Comparison of ENCODE assay signal across 11 cellular contexts in genomic region chr13:113821847-113822246, GRCh38. TPM values are rescaled to one million over a fixed set of nuclear protein-coding genes. Genes with fewer than 3 reads are reported as not detected.
DNase-seq lines count a peak whose midpoint lies in the region; TF ChIP-seq lines count a peak whose summit lies in the region.
"Had no signal": no experiment of that assay in that cellular context is flagged by ENCODE, and none has a peak within 500 bp of the region (broad histone marks: within the 10 kb centered on the region; RNA-seq: fewer than 3 reads in every experiment).

No MANE protein-coding gene starts in this region.

- H3K36me3 ChIP-seq in adipocyte (ENCODE audit: control insufficient read depth, insufficient read depth, low read length, severe bottlenecking): peaks cover 24% of the 10 kb centered on the region
- H3K36me3 ChIP-seq in esophagus muscularis mucosa: peaks cover 23 to 63% (median 55%) of the 10 kb centered on the region in 4 donors
- peaks cover 55% of the 10 kb centered on the region for H3K36me3 ChIP-seq in osteoblast (ENCODE audit: insufficient read depth, low read length)
- H3K36me3 ChIP-seq in transverse colon: peaks cover 0 to 2% (median 0%) of the 10 kb centered on the region in 4 donors

- CTCF ChIA-PET in Calu3 (lab: Charles Lee): no interaction called here

- in situ Hi-C loops in transverse colon (cut with MboI; ENCODE audit: low pct_ligation_motif_present in 1 of 4, low pct_unique_long_range_greater_than_20kb in 1 of 4, low sequenced_read_pairs in 3 of 4): loop anchor here in 1 of 4 donors (10.0 kb wide), 1 partner anchor 123 kb away; no protein-coding TSS in a partner anchor

- peaks cover 34% of the 10 kb centered on the region for H4K20me1 ChIP-seq in osteoblast (ENCODE audit: insufficient read depth, low read length)

- no peak for TF ChIP-seq EP300 in esophagus muscularis mucosa (IDR thresholded peaks at IDR 0.05)
- TF ChIP-seq EP300 in transverse colon (IDR thresholded peaks at IDR 0.05; ENCODE audit: low read depth): no peak

- H3K27me3 Mint-ChIP-seq in Calu3 (ENCODE audit: unreplicated experiment): no peaks in the 10 kb centered on the region
- H3K27me3 Mint-ChIP-seq: CD4-positive, alpha-beta T cell had no signal

- DNase-seq in adipocyte (ENCODE audit: low read depth): no peak
- DNase-seq in esophagus muscularis mucosa (ENCODE audit: extremely low spot score): no peak
- DNase-seq in osteoblast (ENCODE audit: insufficient read length, low spot score, missing footprints): no peak
- DNase-seq in transverse colon: no peak
- no peak for DNase-seq in stimulated activated CD4-positive, alpha-beta T cell treated with anti-CD3 and anti-CD28 coated beads, Interleukin-15, amount 100 ng/mL, for 24 hours
- DNase-seq in T1000 (lab: John Stamatoyannopoulos, UW): no peak
- no peak for DNase-seq in Calu3
- DNase-seq: CD4-positive, alpha-beta T cell; NCI-H1436; stimulated activated CD4-positive, alpha-beta T cell treated with anti-CD3 and anti-CD28 coated beads, Interleukin-1b, Interleukin-23, amount 100 ng/mL, for 48 hours had no signal

- H3K4me2 ChIP-seq in osteoblast (ENCODE audit: insufficient read depth, low read length): peak overlapping the region; percentile 71

- intact Hi-C loops in esophagus muscularis mucosa (cut with DNase I) (loop anchor here (2.0 kb wide), 1 partner anchor 41 kb away; no protein-coding TSS in a partner anchor), transverse colon (cut with DNase I; ENCODE audit: low total_unique reads) (no loop called here), Calu3 (cut with micrococcal nuclease; ENCODE audit: unreplicated experiment) (no loop called here)

- no peaks in the 10 kb centered on the region for H3K27me3 ChIP-seq in adipocyte (replicated peaks; ENCODE audit: control insufficient read depth, insufficient read depth, low read length)
- H3K27me3 ChIP-seq in esophagus muscularis mucosa: no peaks in the 10 kb centered on the region
- no peaks in the 10 kb centered on the region for H3K27me3 ChIP-seq in osteoblast (ENCODE audit: insufficient read depth, low read length)
- H3K27me3 ChIP-seq in transverse colon: no peaks in the 10 kb centered on the region

- no peaks in the 10 kb centered on the region for H3K36me3 Mint-ChIP-seq in Calu3 (ENCODE audit: insufficient read depth, unreplicated experiment)

- TF ChIP-seq POLR2A in esophagus muscularis mucosa (IDR thresholded peaks at IDR 0.05; ENCODE audit: low read depth) (no peak), transverse colon (IDR thresholded peaks at IDR 0.05) (no peak)

- H3K9me3 ChIP-seq in adipocyte (ENCODE audit: control insufficient read depth, low read length) (no peaks in the 10 kb centered on the region), esophagus muscularis mucosa (no peaks in the 10 kb centered on the region), osteoblast (ENCODE audit: low read depth, low read length) (no peaks in the 10 kb centered on the region), transverse colon (no peaks in the 10 kb centered on the region)

- H3K4me3 Mint-ChIP-seq in Calu3 (ENCODE audit: low read depth, unreplicated experiment): no peak overlapping the region
- H3K4me3 Mint-ChIP-seq: CD4-positive, alpha-beta T cell; WTC11 had no signal

- H3K9ac ChIP-seq in adipocyte (ENCODE audit: low read length): peak overlapping the region; percentile 78

- H3K4me1 Mint-ChIP-seq in Calu3 (ENCODE audit: low read depth, unreplicated experiment): no peaks in the 10 kb centered on the region

- TF ChIP-seq CTCF in esophagus muscularis mucosa (IDR thresholded peaks at IDR 0.05) (no peak), osteoblast (IDR thresholded peaks at IDR 0.05; ENCODE audit: extremely low read depth, low read depth, low read length) (no peak), transverse colon (IDR thresholded peaks at IDR 0.05) (no peak), Calu3 (IDR thresholded peaks at IDR 0.05; ENCODE audit: unreplicated experiment) (no peak)

- H3K4me3 ChIP-seq in adipocyte (ENCODE audit: low read length): no peak overlapping the region
- peak overlapping the region in 3 of 4 donors; percentile 31 to 37 (median 35) for H3K4me3 ChIP-seq in esophagus muscularis mucosa
- peak overlapping the region; percentile 3 for H3K4me3 ChIP-seq in osteoblast (ENCODE audit: insufficient read depth, low read length)
- H3K4me3 ChIP-seq in transverse colon: no peak overlapping the region

- no peak overlapping the region for H2AFZ ChIP-seq in osteoblast (ENCODE audit: low read length)

- no peaks in the 10 kb centered on the region for H3K9me3 Mint-ChIP-seq in Calu3 (ENCODE audit: low read depth, unreplicated experiment)
- H3K9me3 Mint-ChIP-seq: CD4-positive, alpha-beta T cell; WTC11 had no signal

- peaks cover 30% of the 10 kb centered on the region for H3K4me1 ChIP-seq in adipocyte (ENCODE audit: control insufficient read depth, insufficient read depth, low read length)
- peaks cover 58 to 71% (median 65%) of the 10 kb centered on the region in 4 donors for H3K4me1 ChIP-seq in esophagus muscularis mucosa
- H3K4me1 ChIP-seq in osteoblast (ENCODE audit: insufficient read depth, low read length): peaks cover 28% of the 10 kb centered on the region
- peaks cover 6 to 19% (median 15%) of the 10 kb centered on the region in 4 donors for H3K4me1 ChIP-seq in transverse colon

- no peak overlapping the region for H3K27ac Mint-ChIP-seq in Calu3 (ENCODE audit: unreplicated experiment)
- H3K27ac Mint-ChIP-seq: CD4-positive, alpha-beta T cell had no signal

- BruUV-seq in Calu3 (replicated peaks; lab: Mats Ljungman, UMichigan): no TSS peak

- WGBS in esophagus muscularis mucosa: 87% methylated on average over 22 of the region's 24 CpGs
- 94% methylated on average over 24 of the region's 24 CpGs; no CpG with 5 or more reads in 1 of the 2 donors for WGBS in transverse colon (ENCODE audit: low coverage in 1 of 2), 2 donors

- H3K79me2 ChIP-seq in osteoblast (ENCODE audit: insufficient read depth, low read length): peaks cover 6% of the 10 kb centered on the region

- H3K27ac ChIP-seq in esophagus muscularis mucosa (replicated peaks in 1 of 4): peak overlapping the region; percentile 87 to 91 (median 88)
- H3K27ac ChIP-seq in osteoblast (ENCODE audit: low read depth, low read length): peak overlapping the region; percentile 76
- peak overlapping the region; percentile 5 to 79 (median 70) for H3K27ac ChIP-seq in transverse colon

RNA-seq across cellular contexts. Expression of gene GAS6, which starts 42.0 kb away (rescaled TPM):
- 100 to 1,000 TPM; 241 to 459 (median 346) TPM for total RNA-seq in esophagus muscularis mucosa
- total RNA-seq in osteoblast: 417 and 480 TPM in 2 replicates
- 100 to 1,000 TPM; 152 to 284 (median 169) TPM for total RNA-seq in transverse colon
- 0.42 and 0.83 TPM in 2 replicates for total RNA-seq in Calu3 (2022)

Comparison
In these comparisons a context has a peak if more than half of its experiments do, and no peak if none do; other contexts are left out.
1. H3K4me3 ChIP-seq: peak in esophagus muscularis mucosa (3 of 4) and osteoblast (single experiment); none in adipocyte (single experiment) and transverse colon (0 of 4).
2. RNA of gene GAS6, which starts 42.0 kb away (total RNA-seq): 417 to 480 TPM in osteoblast, 241 to 459 TPM in esophagus muscularis mucosa and 152 to 284 TPM in transverse colon; 0.42 to 0.83 TPM in Calu3; every median in the first group is over 10 times any median in the second.
3. Peak in every context shown above with its lines, with median percentiles within 50 percentile points of each other: H3K27ac ChIP-seq.